27 cellular contexts compared by ENCODE assay signal in genomic region chr5:81558188-81558587, GRCh38.
"Had no signal": no experiment of that assay in that cellular context is flagged by ENCODE, and none has a peak within 500 bp of the region (broad histone marks: within the 10 kb centered on the region; RNA-seq: fewer than 3 reads in every experiment).

No MANE protein-coding gene starts in this region.

- H3K27me3 Mint-ChIP-seq: activated B cell treated with CpG ODN at 0.5 μM for 24 hours; activated CD4-positive, alpha-beta T cell treated with anti-CD3 and anti-CD28 coated beads, Interleukin-2, amount 10 ng/mL, durations not matched to agents 24 days and 14 days; activated CD8-positive, alpha-beta memory T cell treated with anti-CD3 and anti-CD28 coated beads, Interleukin-2, amount 10 ng/mL, durations not matched to agents 7 days and 5 days; activated naive CD4-positive, alpha-beta T cell treated with anti-CD3 and anti-CD28 coated beads, Interleukin-2, amount 50 U/mL, for 24 hours; activated T-cell treated with anti-CD3 and anti-CD28 coated beads, Interleukin-2, amount 50 U/mL, for 24 hours; T-cell had no signal

- H3K27ac Mint-ChIP-seq: activated B cell treated with CpG ODN at 0.5 μM for 24 hours; activated CD4-positive, alpha-beta T cell treated with anti-CD3 and anti-CD28 coated beads, Interleukin-2, amount 10 ng/mL, durations not matched to agents 24 days and 14 days; activated CD8-positive, alpha-beta memory T cell treated with anti-CD3 and anti-CD28 coated beads, Interleukin-2, amount 10 ng/mL, durations not matched to agents 7 days and 5 days; activated naive CD4-positive, alpha-beta T cell treated with anti-CD3 and anti-CD28 coated beads, Interleukin-2, amount 50 U/mL, for 24 hours; activated T-cell treated with anti-CD3 and anti-CD28 coated beads, Interleukin-2, amount 50 U/mL, for 24 hours; activated T-helper 1 cell treated with anti-CD3 and anti-CD28 coated beads, Interleukin-12 subunit alpha, Interleukin-12 subunit beta, Interleukin-2, Interleukin-4 antibody, amounts not matched to agents 30 ng/mL and 10 ng/mL and 1 ng/mL, durations not matched to agents 14 hours and 24 hours and 36 hours; T-cell had no signal

- H3K4me3 Mint-ChIP-seq: activated B cell treated with CpG ODN at 0.5 μM for 24 hours; activated CD4-positive, alpha-beta T cell treated with anti-CD3 and anti-CD28 coated beads, Interleukin-2, amount 10 ng/mL, durations not matched to agents 24 days and 14 days; activated CD8-positive, alpha-beta memory T cell treated with anti-CD3 and anti-CD28 coated beads, Interleukin-2, amount 10 ng/mL, durations not matched to agents 7 days and 5 days; activated naive CD4-positive, alpha-beta T cell treated with anti-CD3 and anti-CD28 coated beads, Interleukin-2, amount 50 U/mL, for 24 hours; activated T-cell treated with anti-CD3 and anti-CD28 coated beads, Interleukin-2, amount 50 U/mL, for 24 hours; activated T-helper 1 cell treated with anti-CD3 and anti-CD28 coated beads, Interleukin-12 subunit alpha, Interleukin-12 subunit beta, Interleukin-2, Interleukin-4 antibody, amounts not matched to agents 30 ng/mL and 10 ng/mL and 1 ng/mL, durations not matched to agents 14 hours and 24 hours and 36 hours; T-cell had no signal

- H3K36me3 Mint-ChIP-seq: activated CD8-positive, alpha-beta memory T cell treated with anti-CD3 and anti-CD28 coated beads, Interleukin-2, amount 10 ng/mL, durations not matched to agents 7 days and 5 days had no signal

- H3K9me3 Mint-ChIP-seq: activated B cell treated with CpG ODN at 0.5 μM for 24 hours; activated CD4-positive, alpha-beta T cell treated with anti-CD3 and anti-CD28 coated beads, Interleukin-2, amount 10 ng/mL, durations not matched to agents 24 days and 14 days; activated naive CD4-positive, alpha-beta T cell treated with anti-CD3 and anti-CD28 coated beads, Interleukin-2, amount 50 U/mL, for 24 hours; activated T-cell treated with anti-CD3 and anti-CD28 coated beads, Interleukin-2, amount 50 U/mL, for 24 hours; activated T-helper 1 cell treated with anti-CD3 and anti-CD28 coated beads, Interleukin-12 subunit alpha, Interleukin-12 subunit beta, Interleukin-2, Interleukin-4 antibody, amounts not matched to agents 30 ng/mL and 10 ng/mL and 1 ng/mL, durations not matched to agents 14 hours and 24 hours and 36 hours; T-cell had no signal

- DNase-seq: activated B cell treated with CpG ODN at 0.5 μM for 24 hours; activated CD4-positive, alpha-beta T cell treated with anti-CD3 and anti-CD28 coated beads for 1 hour; activated CD4-positive, alpha-beta T cell treated with anti-CD3 and anti-CD28 coated beads, Interleukin-2, amount 10 ng/mL, durations not matched to agents 24 days and 14 days; activated CD4-positive, alpha-beta T cell treated with anti-CD3 and anti-CD28 coated beads, Interleukin-2, amount 50 U/mL, for 48 hours; activated CD8-positive, alpha-beta memory T cell treated with anti-CD3 and anti-CD28 coated beads, Interleukin-2, amount 10 ng/mL, durations not matched to agents 7 days and 5 days; activated effector memory CD4-positive, alpha-beta T cell treated with Interleukin-2 at 50 U/mL for 16 hours; activated naive CD4-positive, alpha-beta T cell; activated T-cell treated with anti-CD3 and anti-CD28 coated beads, Interleukin-2, amount 50 U/mL, for 24 hours; aorta; caudate nucleus; colonic mucosa; MG63; NCI-H1105; NCI-H1436; NCI-H1930; NCI-H2227 treated with DMSO at 0.1 percent for 48 hours; NCI-H446 treated with DMSO at 0.1 percent for 48 hours; NCI-H524 treated with DMSO at 0.1 percent for 48 hours; NCI-H774; NK-92 treated with Interleukin-12 subunit alpha and Interleukin-12 subunit beta, amount 100 ng/mL, for 24 hours; OCI-M1; RPMI8226; T-cell; T-helper 2 cell; T1000 had no signal
